8 cellular contexts compared by ENCODE assay signal in genomic region chr17:48351916-48352332, GRCh38.
DNase-seq lines count a peak whose midpoint lies in the region; ATAC-seq and TF ChIP-seq lines count a peak whose summit lies in the region.

No MANE protein-coding gene starts in this region.

- no peaks in the 10 kb centered on the region for H3F3A ChIP-seq in GM23338 (replicated peaks; ENCODE audit: low read depth)

- TF ChIP-seq CTCF in BE2C (IDR thresholded peaks at IDR 0.05; ENCODE audit: low read depth, low read length): peak; percentile 63
- TF ChIP-seq CTCF in GM23338 (conservative IDR thresholded peaks at IDR 0.05; ENCODE audit: low read depth in 2 of 2): peak in 1 of 2 experiments; percentile 74; a peak in 3 of 4 replicates
- TF ChIP-seq CTCF in RWPE2 (IDR thresholded peaks at IDR 0.05; ENCODE audit: poor library complexity, severe bottlenecking): peak; percentile 90
- TF ChIP-seq CTCF in fibroblast of mammary gland (conservative IDR thresholded peaks at IDR 0.05; ENCODE audit: control insufficient read depth, insufficient read depth, low read depth, low read length): peak; percentile 59
- TF ChIP-seq CTCF in retinal pigment epithelial cell (conservative IDR thresholded peaks at IDR 0.05; ENCODE audit: low read depth, low read length): peak; percentile 63

- no peaks in the 10 kb centered on the region for H3K9me3 ChIP-seq in BE2C
- H3K9me3 ChIP-seq in RWPE2 (ENCODE audit: severe bottlenecking): no peaks in the 10 kb centered on the region

- H3K27ac ChIP-seq in GM23338 (ENCODE audit: low read depth) (no peak overlapping the region), RWPE2 (ENCODE audit: poor library complexity, severe bottlenecking) (no peak overlapping the region)

- DNase-seq in BE2C: no peak
- peak; percentile 53 for DNase-seq in GM23338 (ENCODE audit: low spot score)
- no peak for DNase-seq in RWPE2 (ENCODE audit: low spot score)
- peak; percentile 66 for DNase-seq in fibroblast of mammary gland (ENCODE audit: low read depth)
- no peak for DNase-seq in retinal pigment epithelial cell (ENCODE audit: low read depth)
- DNase-seq in activated CD4-positive, CD25-positive, alpha-beta regulatory T cell (lab: John Stamatoyannopoulos, UW): no peak
- no peak for DNase-seq in SHP77 treated with DMSO at 0.1 percent for 48 hours (lab: John Stamatoyannopoulos, UW)

- H3K4me1 ChIP-seq in BE2C (no peaks in the 10 kb centered on the region), GM23338 (ENCODE audit: insufficient read depth) (no peaks in the 10 kb centered on the region), RWPE2 (ENCODE audit: insufficient read depth, poor library complexity, severe bottlenecking) (no peaks in the 10 kb centered on the region)

- H2AFZ ChIP-seq in GM23338: no peak overlapping the region

- H3K4me2 ChIP-seq in GM23338: no peak overlapping the region

- no peak for ATAC-seq in GM23338
- no peak for ATAC-seq in RWPE2 (ENCODE audit: low read depth)
- ATAC-seq in HG03280 (IDR thresholded peaks at IDR 0.05; ENCODE audit: unreplicated experiment): no peak

- H3K36me3 ChIP-seq in BE2C: no peaks in the 10 kb centered on the region
- H3K36me3 ChIP-seq in GM23338 (ENCODE audit: insufficient read depth): no peaks in the 10 kb centered on the region
- no peaks in the 10 kb centered on the region for H3K36me3 ChIP-seq in RWPE2 (ENCODE audit: low read depth)

- H3K4me3 Mint-ChIP-seq in GM23338: no peak overlapping the region

- H3K27me3 ChIP-seq in BE2C (peaks cover 68% of the 10 kb centered on the region), GM23338 (ENCODE audit: insufficient read depth) (no peaks in the 10 kb centered on the region; the same call in 1 of the 2 replicates), RWPE2 (ENCODE audit: insufficient read depth, poor library complexity, severe bottlenecking) (no peaks in the 10 kb centered on the region)

- H3K4me3 ChIP-seq in BE2C (ENCODE audit: low read depth, low read length): no peak overlapping the region
- H3K4me3 ChIP-seq in GM23338: no peak overlapping the region
- no peak overlapping the region for H3K4me3 ChIP-seq in RWPE2 (ENCODE audit: severe bottlenecking)
- H3K4me3 ChIP-seq in fibroblast of mammary gland (ENCODE audit: control insufficient read depth, low read depth, low read length): no peak overlapping the region
- H3K4me3 ChIP-seq in retinal pigment epithelial cell (ENCODE audit: low read length): no peak overlapping the region

- no peaks in the 10 kb centered on the region for H3K27me3 Mint-ChIP-seq in GM23338 (ENCODE audit: insufficient read depth, low read depth, poor library complexity)

- H3K9me2 ChIP-seq in GM23338 (ENCODE audit: insufficient read depth): no peaks in the 10 kb centered on the region

- no peaks in the 10 kb centered on the region for H4K20me1 ChIP-seq in GM23338 (replicated peaks; ENCODE audit: insufficient read depth)

- H3K9me3 Mint-ChIP-seq in GM23338: no peaks in the 10 kb centered on the region

- H3K27ac Mint-ChIP-seq in GM23338: no peak overlapping the region

- no peaks in the 10 kb centered on the region for H3K79me2 ChIP-seq in GM23338 (replicated peaks; ENCODE audit: insufficient read depth)

- H3K36me3 Mint-ChIP-seq in GM23338 (ENCODE audit: low read depth): no peaks in the 10 kb centered on the region

- no peaks in the 10 kb centered on the region for H3K4me1 Mint-ChIP-seq in GM23338

TF ChIP-seq in GM23338, 12 proteins besides CTCF, POLR2A, EP300 and RAD21 (continues in another document):
- TF ChIP-seq ETS1 (IDR thresholded peaks at IDR 0.05) (no peak), EZH2 (IDR thresholded peaks at IDR 0.05; ENCODE audit: low read depth, unreplicated experiment) (no peak), REST (IDR thresholded peaks at IDR 0.05; ENCODE audit: unreplicated experiment) (no peak), CREB1 (CRISPR knock-in tag; IDR thresholded peaks at IDR 0.05; ENCODE audit: low read depth) (no peak), ZNF114 (CRISPR knock-in tag; IDR thresholded peaks at IDR 0.05) (no peak), POLR2AphosphoS5 (IDR thresholded peaks at IDR 0.05; ENCODE audit: low read depth) (no peak), ZNF331 (CRISPR knock-in tag; IDR thresholded peaks at IDR 0.05; ENCODE audit: low read depth) (no peak), EZH2phosphoT487 (IDR thresholded peaks at IDR 0.05; ENCODE audit: unreplicated experiment) (no peak)

Comparison
In these comparisons a context has a peak if more than half of its experiments do, and no peak if none do; other contexts are left out.
1. DNase-seq: peak in GM23338 (single experiment) and fibroblast of mammary gland (single experiment); none in BE2C (single experiment), RWPE2 (single experiment), retinal pigment epithelial cell (single experiment), activated CD4-positive, CD25-positive, alpha-beta regulatory T cell (0 of 4) and SHP77 treated with DMSO at 0.1 percent for 48 hours (single experiment).